In genomic region chr19:35696835-35697234, GRCh38 we compare ENCODE assay signal across 24 cellular contexts. TPM values are rescaled to one million over a fixed set of nuclear protein-coding genes. Genes with fewer than 3 reads are reported as not detected.
DNase-seq lines count a peak whose midpoint lies in the region; ATAC-seq, FAIRE-seq and TF ChIP-seq lines count a peak whose summit lies in the region.
"Had no signal": no experiment of that assay in that cellular context is flagged by ENCODE, and none has a peak within 500 bp of the region (broad histone marks: within the 10 kb centered on the region; RNA-seq: fewer than 3 reads in every experiment).

No MANE protein-coding gene starts in this region.

- H3K4me1 Mint-ChIP-seq in activated CD4-positive, alpha-beta T cell treated with anti-CD3 and anti-CD28 coated beads, Interleukin-2, amount 10 ng/mL, durations not matched to agents 24 days and 14 days, result peaks cover 16% of the 10 kb centered on the region

- no peaks in the 10 kb centered on the region for H3K27me3 ChIP-seq in WERI-Rb-1 (ENCODE audit: insufficient read depth, low read depth, severe bottlenecking)
- H3K27me3 ChIP-seq: adrenal gland, dorsolateral prefrontal cortex, MG63, right atrium auricular region, upper lobe of right lung had no signal

- no peaks in the 10 kb centered on the region for H3K27me3 Mint-ChIP-seq in activated CD4-positive, alpha-beta T cell treated with anti-CD3 and anti-CD28 coated beads, Interleukin-2, amount 10 ng/mL, durations not matched to agents 24 days and 14 days
- H3K27me3 Mint-ChIP-seq: memory B cell had no signal

- no peak overlapping the region for H3K4me3 ChIP-seq in WERI-Rb-1 (ENCODE audit: low read depth, low read length)
- H3K4me3 ChIP-seq: adrenal gland, dorsolateral prefrontal cortex, MG63, right atrium auricular region, upper lobe of right lung had no signal

- H3K4me3 Mint-ChIP-seq in activated CD4-positive, alpha-beta T cell treated with anti-CD3 and anti-CD28 coated beads, Interleukin-2, amount 10 ng/mL, durations not matched to agents 24 days and 14 days, result no peak overlapping the region
- H3K4me3 Mint-ChIP-seq: memory B cell, naive B cell had no signal

- H3K27ac ChIP-seq in WERI-Rb-1, result 0 out of 2 replicates have a peak overlapping the region, but pooled peaks have one; percentile 18
- H3K27ac ChIP-seq: adrenal gland, dorsolateral prefrontal cortex, right atrium auricular region, upper lobe of right lung had no signal

- no peaks in the 10 kb centered on the region for H3K36me3 ChIP-seq in WERI-Rb-1
- H3K36me3 ChIP-seq: adrenal gland, MG63, right atrium auricular region, upper lobe of right lung had no signal

- no peak for ATAC-seq in GM21367 (IDR thresholded peaks at IDR 0.05; ENCODE audit: unreplicated experiment)
- ATAC-seq: SK-N-SH treated with all-trans-retinoic acid at 6 μM for 48 hours, upper lobe of right lung had no signal

- peak; percentile 69 for DNase-seq in activated CD4-positive, alpha-beta T cell treated with anti-CD3 and anti-CD28 coated beads, Interleukin-2, amount 10 ng/mL, durations not matched to agents 24 days and 14 days
- DNase-seq in activated CD4-positive, alpha-beta T cell treated with anti-CD3 and anti-CD28 coated beads, Interleukin-2, amount 50 U/mL, for 4 hours, result no peak
- DNase-seq in GM12892 (ENCODE audit: insufficient read length) (no peak), WERI-Rb-1 (no peak), frontal cortex (ENCODE audit: low spot score in 2 of 2) (no peak)
- DNase-seq: adrenal gland, C1 segment of cervical spinal cord, dorsolateral prefrontal cortex, foreskin melanocyte, GDM1, GOT3, kidney glomerular epithelial cell, MG63, naive B cell, NCI-H226, upper lobe of right lung had no signal

- H3K9me3 Mint-ChIP-seq in activated CD4-positive, alpha-beta T cell treated with anti-CD3 and anti-CD28 coated beads, Interleukin-2, amount 10 ng/mL, durations not matched to agents 24 days and 14 days, result no peaks in the 10 kb centered on the region
- H3K9me3 Mint-ChIP-seq: memory B cell, naive B cell had no signal

- H3K9me3 ChIP-seq in WERI-Rb-1 (ENCODE audit: severe bottlenecking), result peaks cover 2% of the 10 kb centered on the region
- H3K9me3 ChIP-seq: adrenal gland, MG63, right atrium auricular region, upper lobe of right lung had no signal

- TF ChIP-seq POLR2A in GM12892 (IDR thresholded peaks at IDR 0.05; ENCODE audit: low read depth, low read length), result no peak

- TF ChIP-seq CTCF in WERI-Rb-1 (IDR thresholded peaks at IDR 0.05; ENCODE audit: low read depth, low read length), result no peak

- peak overlapping the region; percentile 48 for H3K27ac Mint-ChIP-seq in activated CD4-positive, alpha-beta T cell treated with anti-CD3 and anti-CD28 coated beads, Interleukin-2, amount 10 ng/mL, durations not matched to agents 24 days and 14 days
- H3K27ac Mint-ChIP-seq: memory B cell, naive B cell had no signal

- intact Hi-C loops in activated CD4-positive, alpha-beta T cell treated with anti-CD3 and anti-CD28 coated beads, Interleukin-2, amount 10 ng/mL, durations not matched to agents 24 days and 14 days (cut with micrococcal nuclease), result no loop called here

- no peaks in the 10 kb centered on the region for H3K36me3 Mint-ChIP-seq in activated CD4-positive, alpha-beta T cell treated with anti-CD3 and anti-CD28 coated beads, Interleukin-2, amount 10 ng/mL, durations not matched to agents 24 days and 14 days (ENCODE audit: low read depth)
- H3K36me3 Mint-ChIP-seq: memory B cell, naive B cell had no signal

- peak; percentile 82 for FAIRE-seq in GM12892 (lab: Jason Lieb, UNC)
- FAIRE-seq in frontal cortex (lab: Jason Lieb, UNC), result no peak
- FAIRE-seq: bronchial epithelial cell, RCC 7860 had no signal

RNA-seq across cellular contexts. Expression of gene ZBTB32, which starts 7.5 kb away (rescaled TPM):
- total RNA-seq in activated CD4-positive, alpha-beta T cell treated with anti-CD3 and anti-CD28 coated beads, Interleukin-2, amount 10 ng/mL, durations not matched to agents 24 days and 14 days, result 140 and 142 TPM in 2 replicates
- 38.5 TPM for polyA plus RNA-seq in GM12892 (2012; ENCODE audit: missing spikeins)
- total RNA-seq in frontal cortex, result not detected
- total RNA-seq: bronchial epithelial cell, epithelial cell of proximal tubule, osteoblast, right atrium auricular region had no signal

RNA-seq across cellular contexts. Expression of gene KMT2B, which starts 21.0 kb away (rescaled TPM):
- 60.0 and 64.5 TPM in 2 replicates for total RNA-seq in activated CD4-positive, alpha-beta T cell treated with anti-CD3 and anti-CD28 coated beads, Interleukin-2, amount 10 ng/mL, durations not matched to agents 24 days and 14 days
- polyA plus RNA-seq in GM12892 (2012; ENCODE audit: missing spikeins), result 17.9 TPM
- 3.7 TPM for total RNA-seq in frontal cortex

RNA-seq across cellular contexts. Expression of gene UPK1A, which starts 30.5 kb away (rescaled TPM):
- total RNA-seq in activated CD4-positive, alpha-beta T cell treated with anti-CD3 and anti-CD28 coated beads, Interleukin-2, amount 10 ng/mL, durations not matched to agents 24 days and 14 days, result 0.77 and 0.92 TPM in 2 replicates
- 0.21 TPM for polyA plus RNA-seq in GM12892 (2012; ENCODE audit: missing spikeins)
- total RNA-seq in frontal cortex, result not detected
- total RNA-seq: adrenal gland, bronchial epithelial cell, epithelial cell of proximal tubule, osteoblast, right atrium auricular region, upper lobe of right lung had no signal

RNA-seq across cellular contexts. Expression of gene IGFLR1, which starts 45.4 kb away (rescaled TPM):
- total RNA-seq in activated CD4-positive, alpha-beta T cell treated with anti-CD3 and anti-CD28 coated beads, Interleukin-2, amount 10 ng/mL, durations not matched to agents 24 days and 14 days, result 62.4 and 75.2 TPM in 2 replicates
- polyA plus RNA-seq in GM12892 (2012; ENCODE audit: missing spikeins), result 17.3 TPM
- total RNA-seq in frontal cortex, result 2.9 TPM

RNA-seq across cellular contexts. Expression of gene U2AF1L4, which starts 48.4 kb away (rescaled TPM):
- 26.9 and 28.2 TPM in 2 replicates for total RNA-seq in activated CD4-positive, alpha-beta T cell treated with anti-CD3 and anti-CD28 coated beads, Interleukin-2, amount 10 ng/mL, durations not matched to agents 24 days and 14 days
- polyA plus RNA-seq in GM12892 (2012; ENCODE audit: missing spikeins), result 10.4 TPM
- total RNA-seq in frontal cortex, result 9.4 TPM

Comparison
In these comparisons a context has a peak if more than half of its experiments do, and no peak if none do; other contexts are left out.
1. RNA of gene ZBTB32, which starts 7.5 kb away (total RNA-seq): 140 to 142 TPM in activated CD4-positive, alpha-beta T cell treated with anti-CD3 and anti-CD28 coated beads, Interleukin-2, amount 10 ng/mL, durations not matched to agents 24 days and 14 days; not detected in frontal cortex (single experiment); every median in the first group is over 100 times any median in the second.
2. RNA of gene KMT2B, which starts 21.0 kb away (total RNA-seq): 60.0 to 64.5 TPM in activated CD4-positive, alpha-beta T cell treated with anti-CD3 and anti-CD28 coated beads, Interleukin-2, amount 10 ng/mL, durations not matched to agents 24 days and 14 days; 3.7 TPM in frontal cortex (single experiment); every median in the first group is over 10 times any median in the second.